Comparison of ENCODE assay signal across 8 cellular contexts in genomic region chr2:227518278-227518865, GRCh38. TPM values are rescaled to one million over a fixed set of nuclear protein-coding genes. Genes with fewer than 3 reads are reported as not detected.
A peak's percentile ranks its signal among the peaks of the same experiment; 100 is the strongest.
DNase-seq lines count a peak whose midpoint lies in the region; ATAC-seq, FAIRE-seq and TF ChIP-seq lines count a peak whose summit lies in the region.
"Not testable (repeated sequence)": the region's sequence is repeated elsewhere in the genome, so short reads cannot be mapped to it uniquely, and the experiment has no call there.

No MANE protein-coding gene starts in this region.

- H3K27ac ChIP-seq in Panc1 (ENCODE audit: low read length); astrocyte (ENCODE audit: low read depth, low read length); foreskin keratinocyte: not testable (repeated sequence)

- H3K27me3 ChIP-seq in Panc1 (ENCODE audit: control insufficient read depth, insufficient read depth, low read length); astrocyte (ENCODE audit: insufficient read depth, low read length); foreskin keratinocyte: not testable (repeated sequence)

- peak overlapping the region; percentile 20 for H3K4me3 Mint-ChIP-seq in HFFc6
- not testable (repeated sequence) for H3K4me3 Mint-ChIP-seq in astrocyte (ENCODE audit: unreplicated experiment)

- FAIRE-seq in astrocyte (lab: Jason Lieb, UNC) = not testable (repeated sequence)

- H3K9me3 ChIP-seq in Panc1 (ENCODE audit: control insufficient read depth, insufficient read depth, low read depth, low read length); astrocyte (ENCODE audit: insufficient read depth, low read depth, low read length): not testable (repeated sequence)

- ATAC-seq in Panc1 (0 out of 2 replicates have a peak, but pooled peaks have one; percentile 38), foreskin keratinocyte (peak; percentile 78)

- not testable (repeated sequence) for H3K4me3 ChIP-seq in Panc1 (ENCODE audit: low read depth in 2 of 2, low read length in 2 of 2); astrocyte (ENCODE audit: insufficient read depth, low read depth, low read length); epithelial cell of esophagus (ENCODE audit: low read length)

- H3K36me3 ChIP-seq in Panc1 (ENCODE audit: control insufficient read depth, insufficient read depth, low read length) = not testable (repeated sequence)
- H3K36me3 ChIP-seq in astrocyte (ENCODE audit: insufficient read depth, low read length) = peaks cover 10% of the 10 kb centered on the region

- intact Hi-C loops in Panc1 (cut with micrococcal nuclease; ENCODE audit: unreplicated experiment) = not testable (repeated sequence)

- CTCF ChIA-PET in Panc1 (lab: Charles Lee) = not testable (repeated sequence)

- not testable (repeated sequence) for H3K9ac ChIP-seq in astrocyte (ENCODE audit: low read length)

- peaks cover 79% of the 10 kb centered on the region for H4K20me1 ChIP-seq in astrocyte (ENCODE audit: insufficient read depth, low read length)

- H3K27me3 Mint-ChIP-seq in HFFc6 (ENCODE audit: insufficient read depth); astrocyte (ENCODE audit: low read depth, unreplicated experiment): not testable (repeated sequence)

- not testable (repeated sequence) for H3K36me3 Mint-ChIP-seq in HFFc6 (ENCODE audit: low read depth); astrocyte (ENCODE audit: low read depth, unreplicated experiment)

- not testable (repeated sequence) for H3K9me3 Mint-ChIP-seq in HFFc6; astrocyte (ENCODE audit: unreplicated experiment)

- H2AFZ ChIP-seq in astrocyte (ENCODE audit: low read depth, low read length) = not testable (repeated sequence)

- POLR2A ChIA-PET in Panc1 (lab: Charles Lee) = not testable (repeated sequence)

- DNase-seq in Caki2 (ENCODE audit: low read depth) (peak; percentile 45), HFFc6 (peak; percentile 60), astrocyte (ENCODE audit: low read depth) (peak; percentile 66), epithelial cell of esophagus (ENCODE audit: low read depth) (peak; percentile 90), foreskin keratinocyte (peak; percentile 44 to 73), middle frontal gyrus (ENCODE audit: extremely low spot score, low spot score) (peak; percentile 31), superior temporal gyrus (ENCODE audit: extremely low spot score) (peak; percentile 56)
- DNase-seq in Panc1 (ENCODE audit: low read depth, low spot score) = not testable (repeated sequence)

- H3K27ac Mint-ChIP-seq in HFFc6 = peak overlapping the region; percentile 58
- H3K27ac Mint-ChIP-seq in astrocyte (ENCODE audit: unreplicated experiment) = not testable (repeated sequence)

- in situ Hi-C loops in Caki2 (cut with HindIII; ENCODE audit: low pct_unique_long_range_greater_than_20kb, low sequenced_read_pairs); Panc1 (cut with HindIII; ENCODE audit: low pct_unique_long_range_greater_than_20kb, low sequenced_read_pairs): not testable (repeated sequence)

- H3K79me2 ChIP-seq in astrocyte (ENCODE audit: insufficient read depth, low read length) = peaks cover 97% of the 10 kb centered on the region

- not testable (repeated sequence) for TF ChIP-seq CTCF in HFFc6 (IDR thresholded peaks at IDR 0.05); Panc1 (IDR thresholded peaks at IDR 0.05); astrocyte (IDR thresholded peaks at IDR 0.05; ENCODE audit: insufficient read depth, low read depth, low read length); epithelial cell of esophagus (IDR thresholded peaks at IDR 0.05; ENCODE audit: insufficient read depth, low read depth, low read length, missing control alignments); foreskin keratinocyte (conservative IDR thresholded peaks at IDR 0.05)

- H3K4me1 ChIP-seq in Panc1 (ENCODE audit: control insufficient read depth, insufficient read depth, low read length); astrocyte (ENCODE audit: insufficient read depth, low read length): not testable (repeated sequence)
- peaks cover 13% of the 10 kb centered on the region for H3K4me1 ChIP-seq in foreskin keratinocyte

- H3K4me2 ChIP-seq in astrocyte (ENCODE audit: low read length) = peak overlapping the region; percentile 13

- not testable (repeated sequence) for BruUV-seq in Panc1 (replicated peaks; lab: Mats Ljungman, UMichigan)

- H3K4me1 Mint-ChIP-seq in HFFc6 (ENCODE audit: low read depth) = peaks cover 68% of the 10 kb centered on the region
- peaks cover 34% of the 10 kb centered on the region for H3K4me1 Mint-ChIP-seq in astrocyte (ENCODE audit: low read depth, unreplicated experiment)

RNA-seq across cellular contexts. Expression of gene AGFG1, which starts 46.4 kb away (rescaled TPM):
- 38.1 and 64.9 TPM in 2 replicates for total RNA-seq in Caki2 (2014; rRNA removed; shearing (Covaris generic); ENCODE audit: low replicate concordance)
- 100 to 1,000 TPM in 1 of 6 experiments, 10 to 100 TPM in 5; 62.3 to 105 (median 74.0) TPM for total RNA-seq in HFFc6 (2021; fragmentation: NEBNext Ultra II Directional; extraction: Animal tissue kit (Norgen Biotek cat#: 25700))
- total RNA-seq in Panc1 (2021; ENCODE audit: unreplicated experiment) = 98.5 TPM
- 52.1 TPM for polyA plus RNA-seq in Panc1 (2012; ENCODE audit: insufficient read length)
- total RNA-seq in astrocyte = 84.1 and 87.9 TPM in 2 replicates
- 80.3 and 83.0 TPM in 2 replicates for total RNA-seq in foreskin keratinocyte
- polyA plus RNA-seq in foreskin keratinocyte = 42.1 and 47.6 TPM in 2 replicates
